ENCODE assay signal across 8 cellular contexts in genomic region chr17:78357687-78358537, GRCh38. TPM values are rescaled to one million over a fixed set of nuclear protein-coding genes. Genes with fewer than 3 reads are reported as not detected.
DNase-seq lines count a peak whose midpoint lies in the region; ATAC-seq and TF ChIP-seq lines count a peak whose summit lies in the region.

No MANE protein-coding gene starts in this region.

- H3K36me3 Mint-ChIP-seq in activated B cell treated with CpG ODN at 0.5 μM for 24 hours (ENCODE audit: low read depth): peaks cover 27% of the 10 kb centered on the region

- no peak for TF ChIP-seq CTCF in activated B cell treated with CpG ODN at 0.5 μM for 24 hours (IDR thresholded peaks at IDR 0.05)
- no peak for TF ChIP-seq CTCF in fibroblast of villous mesenchyme (IDR thresholded peaks at IDR 0.05; ENCODE audit: insufficient read depth, low read depth, low read length)

- peaks cover 6% of the 10 kb centered on the region for H3K4me1 ChIP-seq in rectal smooth muscle tissue (ENCODE audit: control insufficient read depth, insufficient read depth, low read length)

- ATAC-seq in activated B cell treated with CpG ODN at 0.5 μM for 24 hours (ENCODE audit: low read depth) (no peak), HG02588 (IDR thresholded peaks at IDR 0.05; ENCODE audit: unreplicated experiment) (no peak)

- H3K27ac Mint-ChIP-seq in activated B cell treated with CpG ODN at 0.5 μM for 24 hours: peak overlapping the region; percentile 41

- no peaks in the 10 kb centered on the region for H3K27me3 ChIP-seq in rectal smooth muscle tissue (ENCODE audit: control insufficient read depth, insufficient read depth, low read length)

- H3K36me3 ChIP-seq in rectal smooth muscle tissue (ENCODE audit: control insufficient read depth, insufficient read depth, low read length): no peaks in the 10 kb centered on the region

- peak overlapping the region; percentile 94 for H3K4me3 ChIP-seq in fibroblast of villous mesenchyme (ENCODE audit: low read depth, low read length)
- peak overlapping the region; percentile 75 for H3K4me3 ChIP-seq in rectal smooth muscle tissue (ENCODE audit: low read length)

- POLR2A ChIA-PET in activated B cell treated with CpG ODN at 0.5 μM for 24 hours (lab: Charles Lee): interaction anchor here (0.5 to 3.1 kb wide), 14 partner anchors 9 to 230 kb away, joined by 3 to 27 read pairs (median 4); no protein-coding TSS in a partner anchor

- H3K4me1 Mint-ChIP-seq in activated B cell treated with CpG ODN at 0.5 μM for 24 hours: peaks cover 59% of the 10 kb centered on the region

- peaks cover 2% of the 10 kb centered on the region for H3K27me3 Mint-ChIP-seq in activated B cell treated with CpG ODN at 0.5 μM for 24 hours

- peak overlapping the region; percentile 86 for H3K4me3 Mint-ChIP-seq in activated B cell treated with CpG ODN at 0.5 μM for 24 hours

- intact Hi-C loops in activated B cell treated with CpG ODN at 0.5 μM for 24 hours (cut with micrococcal nuclease): loop anchor here (5.0 kb wide), 2 partner anchors 226 to 414 kb away; partner anchors contain the start of gene TMC8

- peak overlapping the region; percentile 81 for H3K27ac ChIP-seq in rectal smooth muscle tissue (ENCODE audit: low read depth, low read length)

- peak; percentile 46 for DNase-seq in EL
- no peak for DNase-seq in activated B cell treated with CpG ODN at 0.5 μM for 24 hours
- DNase-seq in fibroblast of villous mesenchyme (ENCODE audit: low read depth): no peak
- no peak for DNase-seq in AG08396 (ENCODE audit: low spot score)
- no peak for DNase-seq in NK-92 treated with Interleukin-12 subunit alpha and Interleukin-12 subunit beta, amount 100 ng/mL, for 24 hours (lab: John Stamatoyannopoulos, UW)
- DNase-seq in Ammon's horn (ENCODE audit: low spot score): no peak

- CTCF ChIA-PET in activated B cell treated with CpG ODN at 0.5 μM for 24 hours (lab: Charles Lee): no interaction called here

- H3K9ac ChIP-seq in rectal smooth muscle tissue (ENCODE audit: low read length): peak overlapping the region; percentile 2

- H3K9me3 Mint-ChIP-seq in activated B cell treated with CpG ODN at 0.5 μM for 24 hours: no peaks in the 10 kb centered on the region

RNA-seq across cellular contexts. Expression of gene SOCS3, which starts 2.0 kb away (rescaled TPM):
- total RNA-seq in activated B cell treated with CpG ODN at 0.5 μM for 24 hours (79.9 and 80.9 TPM in 2 replicates), fibroblast of villous mesenchyme (59.6 and 70.0 TPM in 2 replicates)

RNA-seq across cellular contexts. Expression of gene PGS1, which starts 20.5 kb away (rescaled TPM):
- total RNA-seq in activated B cell treated with CpG ODN at 0.5 μM for 24 hours (55.2 and 76.1 TPM in 2 replicates), fibroblast of villous mesenchyme (30.9 and 35.4 TPM in 2 replicates)
